Comparison of ENCODE assay signal across 25 cellular contexts in the genomic region with DNA sequence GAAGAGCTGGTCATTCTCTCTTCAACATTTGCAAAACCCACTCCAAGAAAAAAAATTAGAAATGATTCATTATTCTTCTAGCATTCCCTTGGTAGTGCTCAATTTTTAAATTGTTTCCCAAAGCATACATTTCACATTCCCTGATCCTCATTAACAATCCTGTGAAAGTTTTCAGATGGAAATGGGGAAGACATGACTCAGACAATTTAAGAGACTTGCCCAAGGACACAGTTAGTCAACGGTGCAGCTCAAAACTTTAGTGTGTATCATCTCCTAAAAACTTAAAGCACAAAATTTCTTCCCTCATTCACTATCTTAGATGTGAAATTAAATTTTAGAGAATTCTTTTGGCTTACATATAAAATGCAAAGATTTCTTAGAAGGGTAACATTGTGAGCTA. TPM values are rescaled to one million over a fixed set of nuclear protein-coding genes. Genes with fewer than 3 reads are reported as not detected.
DNase-seq lines count a peak whose midpoint lies in the region; ATAC-seq and TF ChIP-seq lines count a peak whose summit lies in the region.
"Had no signal": no experiment of that assay in that cellular context is flagged by ENCODE, and none has a peak within 500 bp of the region (broad histone marks: within the 10 kb centered on the region; RNA-seq: fewer than 3 reads in every experiment).

No MANE protein-coding gene starts in this region.

- H3K36me3 ChIP-seq in lung (ENCODE audit: control insufficient read depth in 2 of 2, insufficient read depth in 2 of 2, low read length in 2 of 2) (no peaks in the 10 kb centered on the region), neuronal stem cell (replicated peaks in 1 of 2; ENCODE audit: control insufficient read depth in 2 of 2, insufficient read depth in 2 of 2, low read length in 2 of 2) (no peaks in the 10 kb centered on the region)
- H3K36me3 ChIP-seq: heart left ventricle, tibial nerve had no signal

- H3K4me3 ChIP-seq in AG04449 (ENCODE audit: low read depth, low read length) = no peak overlapping the region
- H3K4me3 ChIP-seq in cardiac fibroblast (replicated peaks in 1 of 2; ENCODE audit: low read depth in 2 of 2, low read length in 2 of 2) = no peak overlapping the region
- no peak overlapping the region for H3K4me3 ChIP-seq in lung
- no peak overlapping the region for H3K4me3 ChIP-seq in neuronal stem cell (ENCODE audit: low read length in 2 of 2)
- H3K4me3 ChIP-seq: heart left ventricle, K562, tibial nerve had no signal

- no peak overlapping the region for H3K18ac ChIP-seq in neuronal stem cell (ENCODE audit: low read length)

- no peak overlapping the region for H3K14ac ChIP-seq in neuronal stem cell (ENCODE audit: low read length)

- H2BK15ac ChIP-seq in neuronal stem cell (ENCODE audit: low read length) = no peak overlapping the region

- no peaks in the 10 kb centered on the region for H3K4me1 ChIP-seq in lung (ENCODE audit: control insufficient read depth in 2 of 2, insufficient read depth in 2 of 2, low read length in 2 of 2)
- H3K4me1 ChIP-seq in neuronal stem cell (ENCODE audit: control insufficient read depth in 2 of 2, insufficient read depth in 1 of 2, low read depth in 1 of 2, low read length in 2 of 2) = no peaks in the 10 kb centered on the region
- H3K4me1 ChIP-seq: heart left ventricle, tibial nerve had no signal

- H2AK5ac ChIP-seq in neuronal stem cell (ENCODE audit: low read depth, low read length) = no peak overlapping the region

- H3K9me3 ChIP-seq in lung (ENCODE audit: control insufficient read depth in 2 of 2, insufficient read depth in 1 of 2, low read length in 1 of 2) = peaks cover 3 to 4% of the 10 kb centered on the region in 2 donors
- no peaks in the 10 kb centered on the region for H3K9me3 ChIP-seq in neuronal stem cell (replicated peaks in 1 of 2; ENCODE audit: control insufficient read depth in 2 of 2, insufficient read depth in 1 of 2, low read depth in 1 of 2, low read length in 2 of 2)

- CTCF ChIA-PET in AG04449 (lab: Yijun Ruan, JAX) = interaction anchor here (0.6 to 1.0 kb wide), 2 partner anchors 11 to 186 kb away, joined by 3 to 4 read pairs; no protein-coding TSS in a partner anchor

- H2AFZ ChIP-seq in neuronal stem cell (ENCODE audit: low read length) = no peak overlapping the region

- DNase-seq in AG04449 (ENCODE audit: low read depth, low spot score) (peak; percentile 86), HCEC 1CT (peak; percentile 54), cardiac fibroblast (ENCODE audit: low read depth in 2 of 2) (peak; percentile 23 to 71), lung (ENCODE audit: low spot score) (no peak), NCI-H1436 (lab: John Stamatoyannopoulos, UW) (no peak), neuronal stem cell (ENCODE audit: low spot score) (no peak)
- DNase-seq in activated CD8-positive, alpha-beta memory T cell treated with anti-CD3 and anti-CD28 coated beads, Interleukin-2, amount 50 U/mL, for 4 hours = no peak
- DNase-seq in stimulated activated CD4-positive, alpha-beta T cell treated with anti-CD3 and anti-CD28 coated beads, Interleukin-2, amount 100 ng/mL, for 24 hours = no peak
- DNase-seq: ACHN; activated CD4-positive, alpha-beta T cell treated with anti-CD3 and anti-CD28 coated beads, Interleukin-2, amount 50 U/mL, for 4 hours; activated naive CD4-positive, alpha-beta T cell treated with anti-CD3 and anti-CD28 coated beads, Interleukin-2, amount 10 ng/mL, durations not matched to agents 7 days and 5 days; cortex of kidney; DND-41; erythroblast; heart left ventricle; NCI-H2029 treated with DMSO at 0.1 percent for 48 hours; NCI-H510A; SIG-M5; stimulated activated naive CD4-positive, alpha-beta T cell had no signal

- H2BK120ac ChIP-seq in neuronal stem cell (ENCODE audit: low read depth, low read length) = no peak overlapping the region

- no peak overlapping the region for H2BK5ac ChIP-seq in neuronal stem cell (ENCODE audit: low read length)

- POLR2A ChIA-PET in AG04449 (lab: Yijun Ruan, JAX) = interaction anchor here (0.9 to 1.3 kb wide), 2 partner anchors 32 to 56 kb away, joined by 3 to 4 read pairs; no protein-coding TSS in a partner anchor

- WGBS in lung, 2 donors = 85% methylated on average over 1 of the region's 1 CpG
- WGBS in neuronal stem cell (ENCODE audit: extremely low coverage in 2 of 2, insufficient read length in 2 of 2, insufficient replicate concordance in 1 of 2), 2 donors = no CpG with 5 or more reads among the region's 1 CpG

- no peak overlapping the region for H3K9ac ChIP-seq in neuronal stem cell (ENCODE audit: low read depth, low read length, poor library complexity)

- H4K91ac ChIP-seq in neuronal stem cell (ENCODE audit: low read depth, low read length, poor library complexity) = no peak overlapping the region

- H3K27ac ChIP-seq in lung (ENCODE audit: low read depth in 1 of 2, low read length in 1 of 2) (no peak overlapping the region), neuronal stem cell (replicated peaks; ENCODE audit: low read length) (no peak overlapping the region)
- H3K27ac ChIP-seq: HL-60, tibial nerve, VCaP had no signal

- no peak overlapping the region for H3K23ac ChIP-seq in neuronal stem cell (ENCODE audit: low read depth, low read length, poor library complexity)

- no peak overlapping the region for H2BK12ac ChIP-seq in neuronal stem cell (ENCODE audit: low read length)

- H3K4me2 ChIP-seq in neuronal stem cell (ENCODE audit: insufficient read depth, low read length, poor library complexity, severe bottlenecking) = no peak overlapping the region

- no peak overlapping the region for H3K4ac ChIP-seq in neuronal stem cell (ENCODE audit: low read length)

- no peaks in the 10 kb centered on the region for H3K27me3 ChIP-seq in lung (ENCODE audit: control insufficient read depth, insufficient read depth)
- no peaks in the 10 kb centered on the region for H3K27me3 ChIP-seq in neuronal stem cell (ENCODE audit: control insufficient read depth in 3 of 3, insufficient read depth in 3 of 3, low read depth in 1 of 3, low read length in 3 of 3)
- H3K27me3 ChIP-seq: heart left ventricle, tibial nerve had no signal

- peak; percentile 27 for ATAC-seq in lung (ENCODE audit: insufficient read depth, low FRiP score)
- ATAC-seq: HCT116; K562; natural killer cell treated with Interleukin-12 subunit alpha and Interleukin-12 subunit beta and Interleukin-15 and Interleukin-18, amount 100 ng/mL, for 72 hours had no signal

- TF ChIP-seq CTCF in AG04449 (IDR thresholded peaks at IDR 0.05; ENCODE audit: insufficient read depth, low read length, missing control alignments) (no peak), cardiac fibroblast (IDR thresholded peaks at IDR 0.05; ENCODE audit: low read depth, low read length) (no peak), lung (IDR thresholded peaks at IDR 0.05; ENCODE audit: control extremely low read depth, extremely low read depth) (no peak)

- no peaks in the 10 kb centered on the region for H3K79me1 ChIP-seq in neuronal stem cell (ENCODE audit: low read depth, low read length)

- no peak overlapping the region for H4K8ac ChIP-seq in neuronal stem cell (ENCODE audit: low read depth, low read length)

RNA-seq across cellular contexts. Expression of gene ABI3BP, which starts 17.1 kb away (rescaled TPM):
- 10 to 100 TPM; 86.7 to 87.5 TPM for total RNA-seq in lung
- polyA plus RNA-seq in lung = 10 to 100 TPM; 21.9 to 33.0 TPM
- 0.24 TPM for polyA plus RNA-seq in neuronal stem cell (2013, experiment 1 of 2)
- polyA plus RNA-seq in neuronal stem cell (2013, experiment 2 of 2) = 0.42 TPM
- total RNA-seq: natural killer cell treated with Interleukin-12 subunit alpha and Interleukin-12 subunit beta and Interleukin-15 and Interleukin-18, amount 100 ng/mL, for 72 hours had no signal

Comparison
In these comparisons a context has a peak if more than half of its experiments do, and no peak if none do; other contexts are left out.
1. DNase-seq: peak in AG04449 (single experiment), HCEC 1CT (single experiment) and cardiac fibroblast (2 of 2); none in lung (single experiment), activated CD8-positive, alpha-beta memory T cell treated with anti-CD3 and anti-CD28 coated beads, Interleukin-2, amount 50 U/mL, for 4 hours (single experiment), NCI-H1436 (single experiment), neuronal stem cell (single experiment) and stimulated activated CD4-positive, alpha-beta T cell treated with anti-CD3 and anti-CD28 coated beads, Interleukin-2, amount 100 ng/mL, for 24 hours (0 of 2).